In genomic region chr7:47882635-47883034, GRCh38 we compare ENCODE assay signal across 23 cellular contexts.
"Had no signal": no experiment of that assay in that cellular context is flagged by ENCODE, and none has a peak within 500 bp of the region (broad histone marks: within the 10 kb centered on the region; RNA-seq: fewer than 3 reads in every experiment).

No MANE protein-coding gene starts in this region.

- H3K9ac ChIP-seq: SK-N-SH had no signal

- H3K36me3 Mint-ChIP-seq: activated naive CD8-positive, alpha-beta T cell treated with anti-CD3 and anti-CD28 coated beads, Interleukin-2, amount 10 ng/mL, durations not matched to agents 7 days and 5 days had no signal

- H3K27me3 ChIP-seq: adrenal gland had no signal

- H3K4me2 ChIP-seq: PC-9, SK-N-SH had no signal

- H3K36me3 ChIP-seq: adrenal gland, WERI-Rb-1 had no signal

- H3K27me3 Mint-ChIP-seq: activated CD4-positive, alpha-beta T cell treated with anti-CD3 and anti-CD28 coated beads for 36 hours; activated naive CD8-positive, alpha-beta T cell treated with anti-CD3 and anti-CD28 coated beads, Interleukin-2, amount 10 ng/mL, durations not matched to agents 7 days and 5 days had no signal

- H3K4me3 ChIP-seq: adrenal gland, PC-9 had no signal

- H3K9me3 ChIP-seq: adrenal gland, SK-N-SH had no signal

- H3K27ac ChIP-seq: adrenal gland, PC-9, WERI-Rb-1 had no signal

- DNase-seq: activated CD4-positive, alpha-beta memory T cell treated with anti-CD3 and anti-CD28 coated beads, Interleukin-2, amount 10 ng/mL, durations not matched to agents 7 days and 5 days; activated CD4-positive, alpha-beta T cell treated with anti-CD3 and anti-CD28 coated beads for 36 hours; activated CD4-positive, alpha-beta T cell treated with anti-CD3 and anti-CD28 coated beads, Interleukin-2, amount 50 U/mL, for 1 hour; activated naive CD4-positive, alpha-beta T cell treated with anti-CD3 and anti-CD28 coated beads, Interleukin-2, amount 50 U/mL, for 16 hours; activated naive CD8-positive, alpha-beta T cell treated with anti-CD3 and anti-CD28 coated beads, Interleukin-2, amount 10 ng/mL, durations not matched to agents 7 days and 5 days; activated T-cell treated with anti-CD3 and anti-CD28 coated beads for 4 hours; activated T-cell treated with anti-CD3 and anti-CD28 coated beads, Interleukin-2, amount 50 U/mL, for 48 hours; anterior cingulate cortex; caudate nucleus; IMR-90; KG1; NCI-H1092; NCI-H1417; NCI-H1930; NCI-H2107; NCI-H2171 treated with DMSO at 0.1 percent for 48 hours; NCI-H226; NCI-H526 treated with DMSO at 0.1 percent for 48 hours; PC-9; SK-N-SH; T-helper 1 cell; WERI-Rb-1 had no signal

- H3K9me3 Mint-ChIP-seq: activated CD4-positive, alpha-beta memory T cell treated with anti-CD3 and anti-CD28 coated beads, Interleukin-2, amount 10 ng/mL, durations not matched to agents 7 days and 5 days; activated naive CD8-positive, alpha-beta T cell treated with anti-CD3 and anti-CD28 coated beads, Interleukin-2, amount 10 ng/mL, durations not matched to agents 7 days and 5 days had no signal

- H3K4me1 Mint-ChIP-seq: activated naive CD8-positive, alpha-beta T cell treated with anti-CD3 and anti-CD28 coated beads, Interleukin-2, amount 10 ng/mL, durations not matched to agents 7 days and 5 days had no signal

- H3K27ac Mint-ChIP-seq: activated CD4-positive, alpha-beta memory T cell treated with anti-CD3 and anti-CD28 coated beads, Interleukin-2, amount 10 ng/mL, durations not matched to agents 7 days and 5 days; activated CD4-positive, alpha-beta T cell treated with anti-CD3 and anti-CD28 coated beads for 36 hours; activated naive CD8-positive, alpha-beta T cell treated with anti-CD3 and anti-CD28 coated beads, Interleukin-2, amount 10 ng/mL, durations not matched to agents 7 days and 5 days had no signal

- ATAC-seq: activated CD4-positive, alpha-beta T cell treated with anti-CD3 and anti-CD28 coated beads for 36 hours had no signal

- H3K4me3 Mint-ChIP-seq: activated CD4-positive, alpha-beta memory T cell treated with anti-CD3 and anti-CD28 coated beads, Interleukin-2, amount 10 ng/mL, durations not matched to agents 7 days and 5 days; activated CD4-positive, alpha-beta T cell treated with anti-CD3 and anti-CD28 coated beads for 36 hours; activated naive CD8-positive, alpha-beta T cell treated with anti-CD3 and anti-CD28 coated beads, Interleukin-2, amount 10 ng/mL, durations not matched to agents 7 days and 5 days had no signal

- H3K4me1 ChIP-seq: adrenal gland had no signal
